8 cellular contexts compared by ENCODE assay signal in genomic region chr16:80852261-80852872, GRCh38.
A peak's percentile ranks its signal among the peaks of the same experiment; 100 is the strongest.
DNase-seq lines count a peak whose midpoint lies in the region; ATAC-seq and TF ChIP-seq lines count a peak whose summit lies in the region.

No MANE protein-coding gene starts in this region.

- ATAC-seq in GM18858 (IDR thresholded peaks at IDR 0.05; ENCODE audit: unreplicated experiment): no peak

- no peak overlapping the region for H3K27ac ChIP-seq in VCaP

- peak; percentile 16 for DNase-seq in AG08396 (ENCODE audit: low spot score)
- DNase-seq in GM19238 (ENCODE audit: insufficient read length, low spot score): peak; percentile 4
- DNase-seq in iPS-NIHi11 (ENCODE audit: low spot score): peak; percentile 44
- DNase-seq in HCEC 1CT: no peak
- no peak for DNase-seq in C1 segment of cervical spinal cord (lab: John Stamatoyannopoulos, UW)
- no peak for DNase-seq in NCI-H1417 (lab: John Stamatoyannopoulos, UW)

- TF ChIP-seq CTCF in VCaP (conservative IDR thresholded peaks at IDR 0.05): peak; percentile 28; the same call in 1 of the 2 replicates

Comparison
In these comparisons a context has a peak if more than half of its experiments do, and no peak if none do; other contexts are left out.
1. DNase-seq: peak in AG08396 (single experiment), GM19238 (single experiment) and iPS-NIHi11 (single experiment); none in HCEC 1CT (single experiment), C1 segment of cervical spinal cord (0 of 14) and NCI-H1417 (0 of 3).